ENCODE assay signal across 8 cellular contexts in the genomic region with DNA sequence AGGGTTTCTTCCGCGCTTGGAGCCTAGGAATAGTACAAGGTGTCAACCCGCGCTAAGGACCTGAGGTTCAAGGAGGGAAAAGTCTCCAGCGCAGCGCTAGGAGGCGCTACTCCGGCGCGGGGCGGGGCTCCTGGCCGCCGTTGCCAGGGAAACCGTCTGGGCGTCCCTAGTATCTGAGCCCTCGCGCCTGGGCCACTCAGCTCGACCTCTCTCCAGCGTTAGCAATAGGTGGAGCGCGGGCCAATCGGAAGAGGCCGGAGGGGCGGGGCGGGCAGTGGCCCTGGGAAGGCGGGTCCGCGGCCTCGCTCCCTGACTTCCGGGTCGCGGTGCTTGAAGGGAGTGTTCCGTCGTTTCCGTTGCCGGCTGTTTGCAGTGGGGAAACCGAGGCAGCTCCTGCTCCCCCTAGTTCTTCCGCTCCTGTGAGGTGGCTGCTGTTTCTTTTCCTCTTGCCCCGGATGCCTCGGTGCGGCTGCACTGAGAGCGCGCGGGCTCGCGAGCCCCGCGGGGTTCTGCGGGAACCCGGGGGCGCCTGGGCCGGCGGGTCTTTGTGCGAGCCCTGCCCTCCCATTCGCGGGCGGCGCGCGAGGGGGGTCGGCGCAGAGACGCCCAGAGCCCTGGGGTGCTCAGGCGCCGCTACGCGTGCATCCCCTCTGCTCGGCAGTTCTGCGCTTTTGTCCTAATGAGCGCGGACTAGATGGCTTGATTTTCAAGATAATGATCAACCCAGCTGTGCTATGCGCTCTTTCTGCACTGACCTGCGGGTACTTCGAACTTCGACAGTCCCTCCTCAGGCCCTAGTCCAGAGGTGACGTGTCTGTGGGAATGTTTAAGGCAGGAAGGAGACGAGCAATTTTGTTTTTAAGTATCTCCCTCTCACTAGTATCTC. TPM values are rescaled to one million over a fixed set of nuclear protein-coding genes. Genes with fewer than 3 reads are reported as not detected.
DNase-seq lines count a peak whose midpoint lies in the region; TF ChIP-seq lines count a peak whose summit lies in the region.

A gene with protein sequence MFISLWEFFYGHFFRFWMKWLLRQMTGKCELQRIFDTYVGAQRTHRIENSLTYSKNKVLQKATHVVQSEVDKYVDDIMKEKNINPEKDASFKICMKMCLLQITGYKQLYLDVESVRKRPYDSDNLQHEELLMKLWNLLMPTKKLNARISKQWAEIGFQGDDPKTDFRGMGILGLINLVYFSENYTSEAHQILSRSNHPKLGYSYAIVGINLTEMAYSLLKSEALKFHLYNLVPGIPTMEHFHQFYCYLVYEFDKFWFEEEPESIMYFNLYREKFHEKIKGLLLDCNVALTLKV (plus strand): TSS at position 312 of the 886 bp plus-strand sequence. CDS start 1,261 bp downstream, outside the sequence.

- H3K27ac ChIP-seq in temporal lobe (ENCODE audit: low read depth, low read length): peak within 1 kb of the TSS; percentile 30

- peak within 1 kb of the TSS; percentile 22 for H3K27ac Mint-ChIP-seq in activated naive CD4-positive, alpha-beta T cell treated with anti-CD3 and anti-CD28 coated beads, Interleukin-2, amount 10 ng/mL, durations not matched to agents 7 days and 5 days

- peak; percentile 92 for DNase-seq in GM04504 (ENCODE audit: low read depth)
- peak; percentile 99 for DNase-seq in HEK293T (ENCODE audit: extremely low spot score)
- DNase-seq in MV-4-11 (lab: John Stamatoyannopoulos, UW): peak; percentile 96
- peak; percentile 96 for DNase-seq in SK-N-DZ (ENCODE audit: low spot score)
- DNase-seq in activated naive CD4-positive, alpha-beta T cell treated with anti-CD3 and anti-CD28 coated beads, Interleukin-2, amount 10 ng/mL, durations not matched to agents 7 days and 5 days: peak; percentile 99
- DNase-seq in germinal center (ENCODE audit: low spot score): peak; percentile 99
- peak; percentile 72 to 99 (median 97) for DNase-seq in nucleus accumbens (lab: John Stamatoyannopoulos, UW)

- CTCF ChIA-PET in HEK293T (lab: Yijun Ruan, JAX): interaction anchor here (0.6 to 1.1 kb wide), 5 partner anchors 8 to 164 kb away, joined by 3 to 5 read pairs (median 3); no protein-coding TSS in a partner anchor
- CTCF ChIA-PET in activated naive CD4-positive, alpha-beta T cell treated with anti-CD3 and anti-CD28 coated beads, Interleukin-2, amount 10 ng/mL, durations not matched to agents 7 days and 5 days (lab: Charles Lee): interaction anchor here (0.5 to 1.6 kb wide), 7 partner anchors 11 to 859 kb away, joined by 3 to 6 read pairs (median 4); a partner anchor contains a TSS

- peaks cover 27% of the 10 kb centered on the region for H3K4me1 Mint-ChIP-seq in activated naive CD4-positive, alpha-beta T cell treated with anti-CD3 and anti-CD28 coated beads, Interleukin-2, amount 10 ng/mL, durations not matched to agents 7 days and 5 days

- H3K36me3 Mint-ChIP-seq in activated naive CD4-positive, alpha-beta T cell treated with anti-CD3 and anti-CD28 coated beads, Interleukin-2, amount 10 ng/mL, durations not matched to agents 7 days and 5 days: peaks cover 15% of the 10 kb centered on the region

- H3K9me3 Mint-ChIP-seq in activated naive CD4-positive, alpha-beta T cell treated with anti-CD3 and anti-CD28 coated beads, Interleukin-2, amount 10 ng/mL, durations not matched to agents 7 days and 5 days: peaks cover 2% of the 10 kb centered on the region

- no peaks in the 10 kb centered on the region for H3K27me3 Mint-ChIP-seq in activated naive CD4-positive, alpha-beta T cell treated with anti-CD3 and anti-CD28 coated beads, Interleukin-2, amount 10 ng/mL, durations not matched to agents 7 days and 5 days

- H3K4me3 Mint-ChIP-seq in activated naive CD4-positive, alpha-beta T cell treated with anti-CD3 and anti-CD28 coated beads, Interleukin-2, amount 10 ng/mL, durations not matched to agents 7 days and 5 days: peak within 1 kb of the TSS; percentile 72

- POLR2A ChIA-PET in HEK293T (lab: Yijun Ruan, JAX): interaction anchor here (0.6 to 2.4 kb wide), 10 partner anchors 8 to 151 kb away, joined by 3 to 8 read pairs (median 4); a partner anchor contains a TSS

TF ChIP-seq in HEK293T, 16 proteins besides CTCF, POLR2A, EP300 and RAD21:
- TF ChIP-seq ELF4 (IDR thresholded peaks at IDR 0.05) (peak; percentile 90), SUZ12 (IDR thresholded peaks at IDR 0.05) (no peak), NFRKB (IDR thresholded peaks at IDR 0.05) (no peak), L3MBTL2 (conservative IDR thresholded peaks at IDR 0.05) (peak; percentile 54; the same call in 1 of the 2 replicates), FOXM1 (IDR thresholded peaks at IDR 0.05; ENCODE audit: borderline replicate concordance) (peak; percentile 5; the same call in 1 of the 2 replicates)

RNA-seq across cellular contexts. Expression of the gene that starts here (rescaled TPM):
- polyA plus RNA-seq in SK-N-DZ (2014; cell fraction: cytosol; rRNA removed): 39.1 and 50.8 TPM in 2 replicates
- polyA plus RNA-seq in SK-N-DZ (2014; cell fraction: nucleus; rRNA removed): 38.2 and 41.2 TPM in 2 replicates
- total RNA-seq in temporal lobe: 34.4 TPM

Comparison
In these comparisons a context has a peak if more than half of its experiments do, and no peak if none do; other contexts are left out.
1. Peak in every context shown above with its lines: DNase-seq and H3K27ac ChIP-seq.